In the genomic region with DNA sequence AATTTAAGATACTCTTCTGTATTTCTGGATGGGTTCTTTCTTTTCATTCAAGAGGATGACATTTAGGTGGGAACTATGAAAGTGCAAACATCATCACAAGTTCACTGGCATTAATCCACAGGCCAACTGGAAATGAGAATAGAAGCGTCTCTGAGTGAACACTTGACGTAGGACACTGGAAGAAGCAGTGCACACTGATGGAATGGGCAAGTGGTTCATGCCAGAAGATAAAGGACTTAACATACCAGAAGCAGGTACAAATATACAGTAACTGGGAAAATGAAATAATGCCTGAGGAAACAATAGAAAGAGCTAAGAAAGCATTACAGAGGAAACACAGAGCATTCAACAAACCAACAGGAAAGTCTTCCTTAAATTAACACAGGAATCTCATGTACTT, we compare ENCODE assay signal across 1 cellular context.
TF ChIP-seq lines count a peak whose summit lies in the region.

No MANE protein-coding gene starts in this region.

TF ChIP-seq in endothelial cell of umbilical vein, 7 proteins besides CTCF, POLR2A, EP300 and RAD21:
- TF ChIP-seq JUN (IDR thresholded peaks at IDR 0.05; ENCODE audit: borderline replicate concordance, insufficient read depth, insufficient read length, low read depth) = no peak
- TF ChIP-seq, protein P1, sequence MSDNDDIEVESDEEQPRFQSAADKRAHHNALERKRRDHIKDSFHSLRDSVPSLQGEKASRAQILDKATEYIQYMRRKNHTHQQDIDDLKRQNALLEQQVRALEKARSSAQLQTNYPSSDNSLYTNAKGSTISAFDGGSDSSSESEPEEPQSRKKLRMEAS (IDR thresholded peaks at IDR 0.05; ENCODE audit: insufficient read depth, insufficient read length) = no peak
- no peak for TF ChIP-seq EZH2 (IDR thresholded peaks at IDR 0.05; ENCODE audit: borderline replicate concordance, low read depth, low read length, severe bottlenecking)
- TF ChIP-seq FOS (IDR thresholded peaks at IDR 0.05; ENCODE audit: borderline replicate concordance, insufficient read depth, low read length) = no peak
TF ChIP-seq in endothelial cell of umbilical vein: peak in this region for 0.
